ENCODE assay signal across 30 cellular contexts in genomic region chr4:94897023-94897422, GRCh38.
DNase-seq lines count a peak whose midpoint lies in the region; ATAC-seq and TF ChIP-seq lines count a peak whose summit lies in the region.
"Had no signal": no experiment of that assay in that cellular context is flagged by ENCODE, and none has a peak within 500 bp of the region (broad histone marks: within the 10 kb centered on the region; RNA-seq: fewer than 3 reads in every experiment).

No MANE protein-coding gene starts in this region.

- no peaks in the 10 kb centered on the region for H3K36me3 Mint-ChIP-seq in naive thymus-derived CD8-positive, alpha-beta T cell
- H3K36me3 Mint-ChIP-seq: activated naive CD4-positive, alpha-beta T cell treated with anti-CD3 and anti-CD28 coated beads, Interleukin-2, amount 50 U/mL, for 72 hours; CD8-positive, alpha-beta memory T cell; naive thymus-derived CD4-positive, alpha-beta T cell had no signal

- H3K9me3 Mint-ChIP-seq in naive thymus-derived CD8-positive, alpha-beta T cell, result peaks cover 0 to 4% (median 0%) of the 10 kb centered on the region in 9 donors
- H3K9me3 Mint-ChIP-seq: activated CD4-positive, alpha-beta T cell treated with anti-CD3 and anti-CD28 coated beads, Interleukin-2, amount 10 ng/mL, durations not matched to agents 24 days and 14 days; activated naive CD4-positive, alpha-beta T cell treated with anti-CD3 and anti-CD28 coated beads, Interleukin-2, amount 50 U/mL, for 72 hours; stimulated activated naive CD8-positive, alpha-beta T cell treated with anti-CD3 and anti-CD28 coated beads, Interleukin-15, Interleukin-2, amounts not matched to agents 100 ng/mL and 50 ng/mL, for 24 hours had no signal

- H3K36me3 ChIP-seq in BE2C (no peaks in the 10 kb centered on the region), HAP-1 (replicated peaks) (no peaks in the 10 kb centered on the region), NT2/D1 (ENCODE audit: insufficient read depth, insufficient read length, low read length) (no peaks in the 10 kb centered on the region), hepatocyte (replicated peaks; ENCODE audit: insufficient read depth, low read depth) (no peaks in the 10 kb centered on the region)
- H3K36me3 ChIP-seq: breast epithelium, thoracic aorta had no signal

- no peak overlapping the region for H3K27ac ChIP-seq in hepatocyte
- H3K27ac ChIP-seq: breast epithelium, thoracic aorta, VCaP had no signal

- H3K27ac Mint-ChIP-seq in naive thymus-derived CD8-positive, alpha-beta T cell, result no peak overlapping the region
- H3K27ac Mint-ChIP-seq: activated CD4-positive, alpha-beta T cell treated with anti-CD3 and anti-CD28 coated beads, Interleukin-2, amount 10 ng/mL, durations not matched to agents 24 days and 14 days; activated naive CD4-positive, alpha-beta T cell treated with anti-CD3 and anti-CD28 coated beads, Interleukin-2, amount 50 U/mL, for 72 hours; B cell; CD8-positive, alpha-beta memory T cell; naive thymus-derived CD4-positive, alpha-beta T cell; stimulated activated naive CD8-positive, alpha-beta T cell treated with anti-CD3 and anti-CD28 coated beads, Interleukin-15, Interleukin-2, amounts not matched to agents 100 ng/mL and 50 ng/mL, for 24 hours had no signal

- H3K4me3 ChIP-seq in BE2C (ENCODE audit: low read depth, low read length), result peak overlapping the region; percentile 7; the same call in 1 of the 2 replicates
- no peak overlapping the region for H3K4me3 ChIP-seq in HAP-1
- H3K4me3 ChIP-seq in NT2/D1 (ENCODE audit: insufficient read length, low read depth), result no peak overlapping the region
- H3K4me3 ChIP-seq in hepatocyte, result no peak overlapping the region
- H3K4me3 ChIP-seq: breast epithelium, thoracic aorta had no signal

- H3K4me2 ChIP-seq in hepatocyte, result no peak overlapping the region

- no peaks in the 10 kb centered on the region for H3K27me3 Mint-ChIP-seq in naive thymus-derived CD8-positive, alpha-beta T cell
- H3K27me3 Mint-ChIP-seq: B cell; CD8-positive, alpha-beta memory T cell; stimulated activated naive CD8-positive, alpha-beta T cell treated with anti-CD3 and anti-CD28 coated beads, Interleukin-15, Interleukin-2, amounts not matched to agents 100 ng/mL and 50 ng/mL, for 24 hours had no signal

- H4K20me1 ChIP-seq in hepatocyte (ENCODE audit: insufficient read depth, poor library complexity, severe bottlenecking), result no peaks in the 10 kb centered on the region

- POLR2A ChIA-PET in naive thymus-derived CD8-positive, alpha-beta T cell (lab: Charles Lee), result no interaction called here

- DNase-seq in BE2C (peak; percentile 83), HAP-1 (ENCODE audit: low spot score in 2 of 2) (peak; percentile 77), NT2/D1 (ENCODE audit: low read depth, low spot score) (peak; percentile 46), hepatocyte (ENCODE audit: low spot score) (peak; percentile 10), SIG-M5 (lab: John Stamatoyannopoulos, UW) (no peak)
- no peak for DNase-seq in stimulated activated CD4-positive, alpha-beta T cell treated with anti-CD3 and anti-CD28 coated beads, Interleukin-2, amount 100 ng/mL, for 48 hours
- DNase-seq in naive thymus-derived CD8-positive, alpha-beta T cell, result no peak
- DNase-seq: activated CD4-positive, alpha-beta T cell treated with anti-CD3 and anti-CD28 coated beads, Interleukin-2, amount 10 ng/mL, durations not matched to agents 24 days and 14 days; activated CD8-positive, alpha-beta memory T cell treated with anti-CD3 and anti-CD28 coated beads for 24 hours; activated T-cell treated with anti-CD3 and anti-CD28 coated beads for 4 hours; anterior cingulate cortex; CD8-positive, alpha-beta memory T cell; DMS153; islet precursor cell; KBM-7; naive thymus-derived CD4-positive, alpha-beta T cell; NCI-H1105; NCI-H187 treated with DMSO at 0.1 percent for 48 hours; NCI-H2171 treated with DMSO at 0.1 percent for 48 hours; NCI-H510A; right cardiac atrium; stimulated activated CD4-positive, alpha-beta T cell treated with anti-CD3 and anti-CD28 coated beads, Interleukin-2, amount 100 ng/mL, for 24 hours; stimulated activated CD8-positive, alpha-beta memory T cell treated with anti-CD3 and anti-CD28 coated beads, Interleukin-4, amount 100 ng/mL, for 48 hours had no signal

- no peak overlapping the region for H2AFZ ChIP-seq in hepatocyte

- in situ Hi-C loops in HAP-1 (cut with MboI; ENCODE audit: low sequenced_read_pairs), result no loop called here

- H3K27me3 ChIP-seq in BE2C (no peaks in the 10 kb centered on the region), HAP-1 (ENCODE audit: low read depth) (no peaks in the 10 kb centered on the region), NT2/D1 (ENCODE audit: insufficient read depth, insufficient read length) (no peaks in the 10 kb centered on the region), hepatocyte (no peaks in the 10 kb centered on the region)
- H3K27me3 ChIP-seq: breast epithelium had no signal

- no peak overlapping the region for H3K4me3 Mint-ChIP-seq in naive thymus-derived CD8-positive, alpha-beta T cell
- H3K4me3 Mint-ChIP-seq: activated CD4-positive, alpha-beta T cell treated with anti-CD3 and anti-CD28 coated beads, Interleukin-2, amount 10 ng/mL, durations not matched to agents 24 days and 14 days; B cell; CD8-positive, alpha-beta memory T cell; naive thymus-derived CD4-positive, alpha-beta T cell; stimulated activated naive CD8-positive, alpha-beta T cell treated with anti-CD3 and anti-CD28 coated beads, Interleukin-15, Interleukin-2, amounts not matched to agents 100 ng/mL and 50 ng/mL, for 24 hours had no signal

- WGBS in hepatocyte (ENCODE audit: low lambda C conversion rate, missing lambda C conversion rate), result 66% methylated on average over 7 of the region's 7 CpGs

- no peak overlapping the region for H3K9ac ChIP-seq in NT2/D1 (ENCODE audit: insufficient read length, low read depth)

- no peaks in the 10 kb centered on the region for H3K79me2 ChIP-seq in hepatocyte

- H3K4me1 ChIP-seq in BE2C (peaks cover 28% of the 10 kb centered on the region), HAP-1 (peaks cover 28% of the 10 kb centered on the region), NT2/D1 (ENCODE audit: insufficient read depth, insufficient read length) (no peaks in the 10 kb centered on the region), hepatocyte (ENCODE audit: insufficient read depth) (no peaks in the 10 kb centered on the region)
- H3K4me1 ChIP-seq: breast epithelium had no signal

- TF ChIP-seq CTCF in BE2C (IDR thresholded peaks at IDR 0.05; ENCODE audit: low read depth, low read length) (no peak), hepatocyte (IDR thresholded peaks at IDR 0.05; ENCODE audit: poor library complexity) (no peak)

- H3K9me3 ChIP-seq in BE2C (no peaks in the 10 kb centered on the region; the same call in 1 of the 2 replicates), HAP-1 (no peaks in the 10 kb centered on the region), NT2/D1 (ENCODE audit: insufficient read depth, low read length) (no peaks in the 10 kb centered on the region), hepatocyte (ENCODE audit: low read depth) (no peaks in the 10 kb centered on the region)
- H3K9me3 ChIP-seq: breast epithelium, thoracic aorta had no signal

- no peaks in the 10 kb centered on the region for H3K4me1 Mint-ChIP-seq in naive thymus-derived CD8-positive, alpha-beta T cell
- H3K4me1 Mint-ChIP-seq: activated CD4-positive, alpha-beta T cell treated with anti-CD3 and anti-CD28 coated beads, Interleukin-2, amount 10 ng/mL, durations not matched to agents 24 days and 14 days; B cell; CD8-positive, alpha-beta memory T cell; naive thymus-derived CD4-positive, alpha-beta T cell had no signal

- ATAC-seq in naive thymus-derived CD8-positive, alpha-beta T cell, result no peak
- ATAC-seq: activated naive CD4-positive, alpha-beta T cell treated with anti-CD3 and anti-CD28 coated beads, Interleukin-2, amount 50 U/mL, for 72 hours; naive thymus-derived CD4-positive, alpha-beta T cell; Panc1 had no signal

- no peaks in the 10 kb centered on the region for H3K9me2 ChIP-seq in hepatocyte (replicated peaks; ENCODE audit: insufficient read depth)

Comparison
In these comparisons a context has a peak if more than half of its experiments do, and no peak if none do; other contexts are left out.
1. DNase-seq: peak in BE2C (single experiment), HAP-1 (2 of 2), NT2/D1 (single experiment) and hepatocyte (single experiment); none in stimulated activated CD4-positive, alpha-beta T cell treated with anti-CD3 and anti-CD28 coated beads, Interleukin-2, amount 100 ng/mL, for 48 hours (0 of 2), SIG-M5 (single experiment) and naive thymus-derived CD8-positive, alpha-beta T cell (0 of 10).